1 cellular context compared by ENCODE assay signal in the genomic region with DNA sequence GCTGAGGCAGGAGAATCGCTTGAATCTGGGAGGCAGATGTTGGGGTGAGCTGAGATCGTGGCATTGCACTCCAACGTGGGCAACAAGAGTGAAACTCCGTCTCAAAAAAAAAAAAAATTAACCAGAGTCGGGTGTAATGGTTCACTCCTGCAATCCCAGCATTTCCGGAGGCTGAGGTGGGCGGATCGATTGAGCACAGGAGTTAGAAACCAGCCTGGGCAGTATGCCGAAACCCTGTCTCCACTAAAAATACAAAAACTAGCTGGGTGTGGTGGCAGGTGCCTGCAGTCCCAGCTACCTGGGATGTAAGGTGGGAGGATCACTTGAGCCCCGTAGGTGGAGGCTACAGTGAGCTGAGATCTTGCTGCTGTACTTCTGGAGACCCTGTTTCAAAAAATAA.
TF ChIP-seq lines count a peak whose summit lies in the region.

No MANE protein-coding gene starts in this region.

TF ChIP-seq in GM12878, 131 proteins besides CTCF, POLR2A, EP300 and RAD21:
- no peak for TF ChIP-seq ZNF24 (IDR thresholded peaks at IDR 0.05)
